In the genomic region with DNA sequence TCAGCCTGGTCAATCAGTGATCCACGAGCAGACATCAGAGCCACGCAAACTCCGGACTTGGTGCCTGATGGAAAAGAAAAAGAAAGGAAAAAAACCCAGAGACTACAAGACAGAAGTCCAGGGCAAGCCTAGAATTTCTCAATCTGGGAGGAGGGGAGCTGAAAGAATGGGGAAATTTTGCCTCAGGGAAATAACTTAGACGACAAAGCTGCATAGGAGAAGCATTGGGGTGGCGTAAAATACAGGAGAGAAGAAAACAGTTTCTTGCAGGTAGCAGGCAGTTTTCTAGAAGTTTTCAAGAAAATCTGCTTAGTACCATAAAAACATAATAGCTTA, we compare ENCODE assay signal across 15 cellular contexts. TPM values are rescaled to one million over a fixed set of nuclear protein-coding genes. Genes with fewer than 3 reads are reported as not detected.
A peak's percentile ranks its signal among the peaks of the same experiment; 100 is the strongest.
DNase-seq lines count a peak whose midpoint lies in the region; ATAC-seq and TF ChIP-seq lines count a peak whose summit lies in the region.
"Had no signal": no experiment of that assay in that cellular context is flagged by ENCODE, and none has a peak within 500 bp of the region (broad histone marks: within the 10 kb centered on the region; RNA-seq: fewer than 3 reads in every experiment).

No MANE protein-coding gene starts in this region.

- H3K4me3 ChIP-seq in MM.1S (ENCODE audit: low read length) (no peak overlapping the region), duodenal mucosa (ENCODE audit: low read depth in 1 of 2, low read length in 2 of 2) (peak overlapping the region; percentile 43 to 53), mucosa of descending colon (no peak overlapping the region)
- H3K4me3 ChIP-seq: GM12878, transverse colon had no signal

- H3K9ac ChIP-seq in MM.1S (ENCODE audit: low read length) (no peak overlapping the region), duodenal mucosa (ENCODE audit: low read depth in 1 of 2, low read length in 2 of 2) (peak overlapping the region; percentile 21 to 35)

- H3K36me3 ChIP-seq in MM.1S (replicated peaks; ENCODE audit: insufficient read depth, low read length) (no peaks in the 10 kb centered on the region), duodenal mucosa (ENCODE audit: control insufficient read depth in 1 of 2, insufficient read depth in 2 of 2, low read length in 2 of 2) (no peaks in the 10 kb centered on the region), mucosa of descending colon (ENCODE audit: low read depth) (no peaks in the 10 kb centered on the region)
- H3K36me3 ChIP-seq: transverse colon had no signal

- H3K36me3 Mint-ChIP-seq in mesothelial cell of epicardium = no peaks in the 10 kb centered on the region
- H3K36me3 Mint-ChIP-seq in activated naive CD4-positive, alpha-beta T cell treated with anti-CD3 and anti-CD28 coated beads, Interleukin-2, amount 50 U/mL, for 72 hours = no peaks in the 10 kb centered on the region

- intact Hi-C loops in mucosa of descending colon (cut with DNase I, micrococcal nuclease) = no loop called here

- no peaks in the 10 kb centered on the region for H3K9me3 Mint-ChIP-seq in mesothelial cell of epicardium
- H3K9me3 Mint-ChIP-seq in activated naive CD4-positive, alpha-beta T cell treated with anti-CD3 and anti-CD28 coated beads, Interleukin-2, amount 50 U/mL, for 72 hours = no peaks in the 10 kb centered on the region
- H3K9me3 Mint-ChIP-seq: central memory CD8-positive, alpha-beta T cell had no signal

- H3K79me2 ChIP-seq in MM.1S (ENCODE audit: low read length) = peaks cover 25% of the 10 kb centered on the region

- DNase-seq in AG20443 (ENCODE audit: low spot score) (peak; percentile 35), MM.1S (no peak), mesothelial cell of epicardium (ENCODE audit: low spot score in 2 of 2, unreplicated experiment in 2 of 2) (no peak), mucosa of descending colon (no peak), HK-2 (ENCODE audit: unreplicated experiment) (no peak)
- DNase-seq in activated naive CD4-positive, alpha-beta T cell treated with anti-CD3 and anti-CD28 coated beads, Interleukin-2, amount 50 U/mL, for 72 hours (ENCODE audit: low spot score in 2 of 2) = no peak
- DNase-seq: activated naive CD4-positive, alpha-beta T cell treated with anti-CD3 and anti-CD28 coated beads, Interleukin-2, amount 50 U/mL, for 16 hours; DMS 273 treated with DMSO at 0.1 percent for 48 hours; NCI-H2029 treated with DMSO at 0.1 percent for 48 hours; occipital lobe had no signal

- H2AFZ ChIP-seq in MM.1S (ENCODE audit: low read length) = no peak overlapping the region

- H3K4me3 Mint-ChIP-seq in mesothelial cell of epicardium = peak overlapping the region; percentile 44
- H3K4me3 Mint-ChIP-seq: central memory CD8-positive, alpha-beta T cell had no signal

- ATAC-seq in GM21360 (IDR thresholded peaks at IDR 0.05; ENCODE audit: unreplicated experiment) (no peak), mucosa of descending colon (no peak)
- no peak for ATAC-seq in activated naive CD4-positive, alpha-beta T cell treated with anti-CD3 and anti-CD28 coated beads, Interleukin-2, amount 50 U/mL, for 72 hours
- ATAC-seq: GM12878 had no signal

- H3K27ac ChIP-seq in MM.1S (ENCODE audit: low read length) = no peak overlapping the region
- peak overlapping the region; percentile 47 for H3K27ac ChIP-seq in duodenal mucosa (ENCODE audit: low read depth, low read length)

- peaks cover 30% of the 10 kb centered on the region for H3F3A ChIP-seq in MM.1S (ENCODE audit: insufficient read depth, low read length)

- peaks cover 52% of the 10 kb centered on the region for H3K4me1 Mint-ChIP-seq in mesothelial cell of epicardium

- H3K9me2 ChIP-seq in MM.1S (replicated peaks; ENCODE audit: insufficient read depth, low read length) = no peaks in the 10 kb centered on the region

- H4K20me1 ChIP-seq in MM.1S (ENCODE audit: insufficient read depth, low read length) = no peaks in the 10 kb centered on the region

- TF ChIP-seq CTCF in MM.1S (IDR thresholded peaks at IDR 0.05; ENCODE audit: low read length) = no peak
- no peak for TF ChIP-seq CTCF in mesothelial cell of epicardium (IDR thresholded peaks at IDR 0.05; ENCODE audit: unreplicated experiment)
- no peak for TF ChIP-seq CTCF in mucosa of descending colon (IDR thresholded peaks at IDR 0.05)

- no peaks in the 10 kb centered on the region for H3K9me3 ChIP-seq in MM.1S (replicated peaks; ENCODE audit: insufficient read depth, low read length)
- no peaks in the 10 kb centered on the region for H3K9me3 ChIP-seq in duodenal mucosa (ENCODE audit: control insufficient read depth in 1 of 2, low read length in 2 of 2)
- H3K9me3 ChIP-seq in mucosa of descending colon = no peaks in the 10 kb centered on the region
- H3K9me3 ChIP-seq: transverse colon had no signal

- H3K27ac Mint-ChIP-seq in mesothelial cell of epicardium = peak overlapping the region; percentile 95
- H3K27ac Mint-ChIP-seq in activated naive CD4-positive, alpha-beta T cell treated with anti-CD3 and anti-CD28 coated beads, Interleukin-2, amount 50 U/mL, for 72 hours = no peak overlapping the region

- H3K4me1 ChIP-seq in MM.1S (ENCODE audit: low read length) (peaks cover 20% of the 10 kb centered on the region), duodenal mucosa (ENCODE audit: control insufficient read depth in 1 of 2, insufficient read depth in 2 of 2, low read length in 2 of 2) (peaks cover 23 to 28% of the 10 kb centered on the region in 2 donors), mucosa of descending colon (ENCODE audit: low read depth) (peaks cover 6% of the 10 kb centered on the region)

- H3K4me2 ChIP-seq in MM.1S (ENCODE audit: low read depth, low read length) = peak overlapping the region; percentile 29; the same call in 1 of the 2 replicates

- H3K27me3 Mint-ChIP-seq in mesothelial cell of epicardium (ENCODE audit: low read depth) = no peaks in the 10 kb centered on the region

- no peaks in the 10 kb centered on the region for H3K27me3 ChIP-seq in MM.1S (replicated peaks; ENCODE audit: insufficient read depth, low read length)
- H3K27me3 ChIP-seq in duodenal mucosa (ENCODE audit: control insufficient read depth in 1 of 2, insufficient read depth in 2 of 2, low read length in 2 of 2) = no peaks in the 10 kb centered on the region
- H3K27me3 ChIP-seq: transverse colon had no signal

RNA-seq across cellular contexts. Expression of a gene that starts 2.6 kb away (rescaled TPM):
- total RNA-seq in mesothelial cell of epicardium (112 to 123 TPM (median 117 TPM) in 3 replicates), mucosa of descending colon (10 to 100 TPM; 32.3 to 48.9 (median 43.0) TPM)
- total RNA-seq in activated naive CD4-positive, alpha-beta T cell treated with anti-CD3 and anti-CD28 coated beads, Interleukin-2, amount 50 U/mL, for 72 hours = 10 to 100 TPM; 34.4 to 38.4 TPM

RNA-seq across cellular contexts. Expression of a gene that starts 19.3 kb away (rescaled TPM):
- total RNA-seq in mesothelial cell of epicardium (71.8 to 77.0 TPM (median 74.4 TPM) in 3 replicates), mucosa of descending colon (10 to 100 TPM; 67.4 to 74.2 (median 72.7) TPM)
- total RNA-seq in activated naive CD4-positive, alpha-beta T cell treated with anti-CD3 and anti-CD28 coated beads, Interleukin-2, amount 50 U/mL, for 72 hours = 100 to 1,000 TPM in 1 of 2 donors, 10 to 100 TPM in 1; 91.0 to 124 TPM

RNA-seq across cellular contexts. Expression of a gene that starts 54.6 kb away (rescaled TPM):
- total RNA-seq in mesothelial cell of epicardium (47.1 to 50.5 TPM (median 49.0 TPM) in 3 replicates), mucosa of descending colon (10 to 100 TPM; 16.8 to 29.5 (median 16.9) TPM)
- total RNA-seq in activated naive CD4-positive, alpha-beta T cell treated with anti-CD3 and anti-CD28 coated beads, Interleukin-2, amount 50 U/mL, for 72 hours = 10 to 100 TPM; 12.0 to 15.0 TPM

Comparison
In these comparisons a context has a peak if more than half of its experiments do, and no peak if none do; other contexts are left out.
1. H3K4me3 ChIP-seq: peak in duodenal mucosa (2 of 2); none in MM.1S (single experiment) and mucosa of descending colon (single experiment).